In the genomic region with DNA sequence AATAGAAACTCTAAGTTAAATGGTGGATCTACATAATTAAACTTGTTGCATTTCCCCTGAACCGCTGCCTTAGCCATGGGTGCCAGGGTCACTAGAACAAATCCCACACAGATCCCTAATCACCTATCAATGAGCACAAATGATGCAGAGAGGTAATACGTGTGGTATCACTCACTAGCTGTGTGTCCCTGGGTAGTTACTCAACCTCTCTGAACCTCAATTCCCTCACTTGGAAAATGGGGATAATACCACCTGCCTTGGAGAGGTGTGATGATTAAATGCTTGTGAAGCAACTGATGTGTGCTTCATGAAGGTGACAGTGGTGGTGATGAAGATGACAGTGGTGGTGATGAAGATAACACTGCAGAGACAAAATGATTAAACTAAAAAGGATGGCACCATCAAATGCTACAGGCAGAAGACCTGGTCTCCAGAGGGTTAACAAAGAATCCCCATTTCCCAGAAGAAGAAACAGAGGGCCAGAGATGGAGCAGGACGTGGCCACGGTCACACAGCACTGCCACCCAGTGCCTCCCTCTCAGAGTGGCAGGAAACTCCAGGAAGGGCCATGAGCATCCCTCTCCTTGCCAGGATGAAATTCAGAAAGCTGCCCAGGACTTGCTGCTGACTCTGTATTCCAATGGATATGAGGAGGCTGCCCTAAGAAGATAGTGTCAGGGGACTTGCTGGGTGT, we compare ENCODE assay signal across 13 cellular contexts. TPM values are rescaled to one million over a fixed set of nuclear protein-coding genes. Genes with fewer than 3 reads are reported as not detected.
"Had no signal": no experiment of that assay in that cellular context is flagged by ENCODE, and none has a peak within 500 bp of the region (broad histone marks: within the 10 kb centered on the region; RNA-seq: fewer than 3 reads in every experiment).

No MANE protein-coding gene starts in this region.

- ATAC-seq: activated T-helper 17 cell treated with anti-CD3 and anti-CD28 coated beads, Interleukin-2, amount 50 U/mL, for 72 hours; foreskin keratinocyte; T-cell had no signal

- H3K4me1 ChIP-seq: foreskin keratinocyte had no signal

- H3K36me3 ChIP-seq: spleen, tibial nerve had no signal

- H3K4me2 ChIP-seq: SK-N-SH had no signal

- H3K9me2 ChIP-seq: SK-N-SH had no signal

- H3K27ac ChIP-seq: foreskin keratinocyte, spleen, VCaP had no signal

- H3K9me3 ChIP-seq: SK-N-SH, spleen, tibial nerve had no signal

- DNase-seq: activated CD4-positive, alpha-beta T cell treated with anti-CD3 and anti-CD28 coated beads for 1 hour; activated CD4-positive, alpha-beta T cell treated with anti-CD3 and anti-CD28 coated beads, Interleukin-2, amount 50 U/mL, for 4 hours; activated naive CD4-positive, alpha-beta T cell treated with anti-CD3 and anti-CD28 coated beads for 36 hours; foreskin keratinocyte; kidney glomerular epithelial cell; mesendoderm; SK-N-SH; spleen; T-cell had no signal

- H3K9ac ChIP-seq: SK-N-SH had no signal

- H3K4me3 ChIP-seq: spleen, tibial nerve had no signal

RNA-seq across cellular contexts. Expression of a gene that starts 17.9 kb away (rescaled TPM):
- total RNA-seq: activated naive CD4-positive, alpha-beta T cell treated with anti-CD3 and anti-CD28 coated beads for 36 hours; activated T-helper 17 cell treated with anti-CD3 and anti-CD28 coated beads, Interleukin-2, amount 50 U/mL, for 72 hours; foreskin keratinocyte; osteocyte had no signal
- polyA plus RNA-seq: foreskin keratinocyte had no signal
